Comparison of ENCODE assay signal across 8 cellular contexts in genomic region chr17:57357392-57357784, GRCh38.
DNase-seq lines count a peak whose midpoint lies in the region; ATAC-seq and TF ChIP-seq lines count a peak whose summit lies in the region.

No MANE protein-coding gene starts in this region.

- peak; percentile 55 for ATAC-seq in GM18873 (IDR thresholded peaks at IDR 0.05; ENCODE audit: low FRiP score, unreplicated experiment)
- peak; percentile 70 for ATAC-seq in HG02943 (IDR thresholded peaks at IDR 0.05; ENCODE audit: low read depth, unreplicated experiment)
- no peak for ATAC-seq in HG03521 (IDR thresholded peaks at IDR 0.05; ENCODE audit: unreplicated experiment)

- H3K4me3 ChIP-seq in testis: no peak overlapping the region

- no peak for TF ChIP-seq CTCF in testis (IDR thresholded peaks at IDR 0.05)

- H3K9me3 Mint-ChIP-seq in immature natural killer cell: no peaks in the 10 kb centered on the region

- H3K4me1 ChIP-seq in testis: peaks cover 25% of the 10 kb centered on the region

- H3K9me3 ChIP-seq in testis: no peaks in the 10 kb centered on the region

- no peaks in the 10 kb centered on the region for H3K27me3 ChIP-seq in testis

- WGBS in testis, 2 donors: 33 to 62% methylated on average over 10 to 11 of the region's 11 CpGs

- TF ChIP-seq POLR2A in testis (IDR thresholded peaks at IDR 0.05): no peak

- peak overlapping the region; percentile 59 to 87 for H3K27ac ChIP-seq in testis

- H3K4me1 Mint-ChIP-seq in immature natural killer cell: peaks cover 56 to 57% of the 10 kb centered on the region in 2 donors

- no peaks in the 10 kb centered on the region for H3K36me3 Mint-ChIP-seq in immature natural killer cell

- intact Hi-C loops in testis (cut with DNase I; ENCODE audit: low total_unique reads): no loop called here

- peak overlapping the region; percentile 52 to 82 (median 77) for H3K4me3 Mint-ChIP-seq in immature natural killer cell

- peak overlapping the region in 5 of 6 donors; percentile 13 to 75 (median 43) for H3K27ac Mint-ChIP-seq in immature natural killer cell

- DNase-seq in SHP77 treated with DMSO at 0.1 percent for 48 hours (lab: John Stamatoyannopoulos, UW): peak; percentile 16
- DNase-seq in immature natural killer cell: no peak
- peak; percentile 80 for DNase-seq in testis
- DNase-seq in dermis blood vessel endothelial cell: no peak
- no peak for DNase-seq in stimulated activated CD8-positive, alpha-beta memory T cell treated with anti-CD3 and anti-CD28 coated beads, Interleukin-4, amount 100 ng/mL, for 48 hours

- H3K27me3 Mint-ChIP-seq in immature natural killer cell (ENCODE audit: low read depth in 3 of 3): peaks cover 0 to 3% (median 2%) of the 10 kb centered on the region in 3 donors

- no peaks in the 10 kb centered on the region for H3K36me3 ChIP-seq in testis (ENCODE audit: low read depth, missing control alignments)

Comparison
In these comparisons a context has a peak if more than half of its experiments do, and no peak if none do; other contexts are left out.
1. DNase-seq: peak in SHP77 treated with DMSO at 0.1 percent for 48 hours (single experiment) and testis (single experiment); none in immature natural killer cell (0 of 3), dermis blood vessel endothelial cell (single experiment) and stimulated activated CD8-positive, alpha-beta memory T cell treated with anti-CD3 and anti-CD28 coated beads, Interleukin-4, amount 100 ng/mL, for 48 hours (single experiment).